Comparison of ENCODE assay signal across 11 cellular contexts in the genomic region with DNA sequence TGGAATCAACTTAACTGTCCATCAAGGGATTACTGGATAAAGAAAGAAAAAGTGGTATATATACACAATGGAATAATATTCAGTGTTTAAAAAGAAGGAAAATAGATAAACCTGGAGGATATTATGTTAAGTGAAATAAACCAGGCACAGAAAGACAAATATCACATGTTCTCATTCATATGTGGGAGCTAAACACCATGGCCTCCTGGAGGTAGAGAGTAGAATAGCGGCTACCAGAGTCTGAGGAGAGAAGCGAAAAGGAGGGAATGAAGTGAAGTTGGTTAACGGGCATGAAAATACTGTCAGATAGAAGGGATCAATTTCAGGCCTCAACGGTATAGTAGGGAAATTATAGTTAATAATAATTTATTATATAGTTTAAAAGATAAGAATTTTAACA.
DNase-seq lines count a peak whose midpoint lies in the region; ATAC-seq, FAIRE-seq and TF ChIP-seq lines count a peak whose summit lies in the region.
"Had no signal": no experiment of that assay in that cellular context is flagged by ENCODE, and none has a peak within 500 bp of the region (broad histone marks: within the 10 kb centered on the region; RNA-seq: fewer than 3 reads in every experiment).

No MANE protein-coding gene starts in this region.

- H3K27ac ChIP-seq in effector memory CD4-positive, alpha-beta T cell (ENCODE audit: insufficient read depth, low read length, poor library complexity, severe bottlenecking), result no peak overlapping the region
- H3K27ac ChIP-seq in gastrocnemius medialis, result no peak overlapping the region
- H3K27ac ChIP-seq in WERI-Rb-1, result no peak overlapping the region
- H3K27ac ChIP-seq: neutrophil, SJSA1 had no signal

- no peak for FAIRE-seq in GM12892 (lab: Jason Lieb, UNC)

- H3K4me3 ChIP-seq in fibroblast of the aortic adventitia (ENCODE audit: low read depth, low read length) (no peak overlapping the region), gastrocnemius medialis (no peak overlapping the region), WERI-Rb-1 (ENCODE audit: low read depth, low read length) (no peak overlapping the region)
- H3K4me3 ChIP-seq in effector memory CD4-positive, alpha-beta T cell (ENCODE audit: insufficient read depth, low read depth, low read length, poor library complexity, severe bottlenecking), result no peak overlapping the region
- H3K4me3 ChIP-seq: SJSA1 had no signal

- TF ChIP-seq POLR2A in gastrocnemius medialis (IDR thresholded peaks at IDR 0.05) (no peak), GM12892 (IDR thresholded peaks at IDR 0.05; ENCODE audit: low read depth, low read length) (no peak)

- intact Hi-C loops in gastrocnemius medialis (cut with DNase I; ENCODE audit: low total_unique reads), result no loop called here

- H3K9me3 ChIP-seq in effector memory CD4-positive, alpha-beta T cell (ENCODE audit: control insufficient read depth, low read length), result no peaks in the 10 kb centered on the region
- H3K9me3 ChIP-seq in gastrocnemius medialis, result no peaks in the 10 kb centered on the region
- H3K9me3 ChIP-seq in WERI-Rb-1 (ENCODE audit: severe bottlenecking), result no peaks in the 10 kb centered on the region
- H3K9me3 ChIP-seq: neutrophil, SJSA1 had no signal

- H3K4me1 ChIP-seq in effector memory CD4-positive, alpha-beta T cell (ENCODE audit: control insufficient read depth, insufficient read depth, low read length, poor library complexity, severe bottlenecking), result no peaks in the 10 kb centered on the region
- no peaks in the 10 kb centered on the region for H3K4me1 ChIP-seq in gastrocnemius medialis
- H3K4me1 ChIP-seq: SJSA1 had no signal

- ATAC-seq in GM21619 (IDR thresholded peaks at IDR 0.05; ENCODE audit: unreplicated experiment) (peak; percentile 79), gastrocnemius medialis (no peak)

- H3K27me3 ChIP-seq in effector memory CD4-positive, alpha-beta T cell (replicated peaks; ENCODE audit: control insufficient read depth, insufficient read depth, low read length, poor library complexity, severe bottlenecking), result no peaks in the 10 kb centered on the region
- H3K27me3 ChIP-seq in gastrocnemius medialis, result no peaks in the 10 kb centered on the region
- no peaks in the 10 kb centered on the region for H3K27me3 ChIP-seq in WERI-Rb-1 (ENCODE audit: insufficient read depth, low read depth, severe bottlenecking)
- H3K27me3 ChIP-seq: neutrophil, SJSA1 had no signal

- in situ Hi-C loops in gastrocnemius medialis (cut with MboI; ENCODE audit: low sequenced_read_pairs in 4 of 4), result no loop called here

- DNase-seq in ELR (ENCODE audit: low read depth) (peak; percentile 28), fibroblast of the aortic adventitia (ENCODE audit: low read depth) (no peak), gastrocnemius medialis (no peak), WERI-Rb-1 (no peak), GM12892 (ENCODE audit: insufficient read length) (no peak)
- no peak for DNase-seq in effector memory CD4-positive, alpha-beta T cell
- DNase-seq: activated effector memory CD4-positive, alpha-beta T cell treated with anti-CD3 and anti-CD28 coated beads, Interleukin-2, amount 50 U/mL, for 16 hours had no signal

- H3K36me3 ChIP-seq in effector memory CD4-positive, alpha-beta T cell (ENCODE audit: control insufficient read depth, insufficient read depth, low read length), result no peaks in the 10 kb centered on the region
- H3K36me3 ChIP-seq in gastrocnemius medialis (no peaks in the 10 kb centered on the region), WERI-Rb-1 (no peaks in the 10 kb centered on the region)
- H3K36me3 ChIP-seq: neutrophil, SJSA1 had no signal

- peak; percentile 34; the same call in 1 of the 2 replicates for TF ChIP-seq CTCF in LNCAP (IDR thresholded peaks at IDR 0.05)
- peak; percentile 44 for TF ChIP-seq CTCF in fibroblast of the aortic adventitia (IDR thresholded peaks at IDR 0.05; ENCODE audit: insufficient read depth, low read length)
- TF ChIP-seq CTCF in gastrocnemius medialis (IDR thresholded peaks at IDR 0.05 in 4 of 5, conservative IDR thresholded peaks at IDR 0.05 in 1 of 5), result no peak
- TF ChIP-seq CTCF in WERI-Rb-1 (IDR thresholded peaks at IDR 0.05; ENCODE audit: low read depth, low read length), result no peak

Comparison
In these comparisons a context has a peak if more than half of its experiments do, and no peak if none do; other contexts are left out.
1. CTCF ChIP-seq: peak in LNCAP (single experiment) and fibroblast of the aortic adventitia (single experiment); none in gastrocnemius medialis (0 of 5) and WERI-Rb-1 (single experiment).